32 cellular contexts compared by ENCODE assay signal in the genomic region with DNA sequence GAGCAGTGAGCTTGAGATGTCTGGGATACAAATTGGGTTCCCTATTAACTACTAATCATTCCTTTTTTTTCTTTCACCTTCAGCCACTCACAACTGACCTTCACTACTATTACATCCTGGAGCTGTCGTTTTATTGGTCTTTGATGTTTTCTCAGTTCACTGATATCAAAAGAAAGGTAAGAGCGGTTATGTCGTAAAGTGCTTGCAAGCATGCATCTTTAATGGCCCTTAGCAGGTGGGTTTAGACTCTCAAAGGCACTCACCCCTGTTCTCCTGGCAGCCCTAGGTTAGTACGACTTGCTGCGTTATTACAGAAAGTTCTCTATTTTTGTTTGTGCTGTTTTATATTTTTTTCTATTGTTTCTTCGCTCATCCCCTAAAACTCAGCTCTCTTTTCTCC.
DNase-seq lines count a peak whose midpoint lies in the region; ATAC-seq and TF ChIP-seq lines count a peak whose summit lies in the region.
"Had no signal": no experiment of that assay in that cellular context is flagged by ENCODE, and none has a peak within 500 bp of the region (broad histone marks: within the 10 kb centered on the region; RNA-seq: fewer than 3 reads in every experiment).

No MANE protein-coding gene starts in this region.

- ATAC-seq in GM21737 (IDR thresholded peaks at IDR 0.05; ENCODE audit: unreplicated experiment) = no peak
- no peak for ATAC-seq in GM18867 (IDR thresholded peaks at IDR 0.05; ENCODE audit: unreplicated experiment)
- ATAC-seq: HepG2, PC-3, right cardiac atrium had no signal

- peak overlapping the region; percentile 73 for H3K27ac ChIP-seq in VCaP
- peak overlapping the region in 3 of 4 donors; percentile 14 to 27 (median 22) for H3K27ac ChIP-seq in transverse colon
- H3K27ac ChIP-seq: left ventricle myocardium inferior, SK-N-MC, spleen, testis, uterus had no signal

- no peaks in the 10 kb centered on the region for H3K36me3 ChIP-seq in transverse colon
- H3K36me3 ChIP-seq: left ventricle myocardium inferior, uterus had no signal

- H3K4me1 ChIP-seq in transverse colon = peaks cover 3 to 42% (median 23%) of the 10 kb centered on the region in 4 donors
- H3K4me1 ChIP-seq: spleen, testis had no signal

- intact Hi-C loops in transverse colon (cut with DNase I; ENCODE audit: low total_unique reads) = no loop called here

- TF ChIP-seq POLR2A in transverse colon (IDR thresholded peaks at IDR 0.05) = no peak

- no peak for TF ChIP-seq CTCF in VCaP (conservative IDR thresholded peaks at IDR 0.05)
- TF ChIP-seq CTCF in transverse colon (IDR thresholded peaks at IDR 0.05) = no peak
- no peak for TF ChIP-seq CTCF in GM20000 (IDR thresholded peaks at IDR 0.05; ENCODE audit: extremely low read depth, missing control alignments)

- in situ Hi-C loops in transverse colon (cut with MboI; ENCODE audit: low pct_ligation_motif_present in 1 of 4, low pct_unique_long_range_greater_than_20kb in 1 of 4, low sequenced_read_pairs in 3 of 4) = loop anchor here in 2 of 4 donors (10.0 to 25.0 kb wide), 2 partner anchors 333 to 350 kb away; no protein-coding TSS in a partner anchor

- no peaks in the 10 kb centered on the region for H3K9me3 ChIP-seq in transverse colon
- H3K9me3 ChIP-seq: left ventricle myocardium inferior, spleen, testis, uterus had no signal

- no peaks in the 10 kb centered on the region for H3K27me3 ChIP-seq in transverse colon
- H3K27me3 ChIP-seq: spleen, testis, uterus had no signal

- WGBS in transverse colon (ENCODE audit: low coverage in 1 of 2), 2 donors = 41 to 64% methylated on average over 5 to 6 of the region's 6 CpGs

- no peak overlapping the region for H3K4me3 ChIP-seq in transverse colon
- H3K4me3 ChIP-seq: left ventricle myocardium inferior, SK-N-MC, spleen, testis, uterus had no signal

- DNase-seq in NCI-H2196 (lab: John Stamatoyannopoulos, UW; ENCODE audit: unreplicated experiment) (peak; percentile 11), NCI-H2196 treated with DMSO at 0.1 percent for 48 hours (lab: John Stamatoyannopoulos, UW; ENCODE audit: unreplicated experiment) (no peak), NCI-H2227 (lab: John Stamatoyannopoulos, UW; ENCODE audit: unreplicated experiment) (peak; percentile 67), transverse colon (no peak), GM20000 (ENCODE audit: low spot score) (no peak)
- DNase-seq: 8988T; activated CD4-positive, alpha-beta memory T cell treated with anti-CD3 and anti-CD28 coated beads, Interleukin-2, amount 10 ng/mL, durations not matched to agents 7 days and 5 days; activated CD4-positive, alpha-beta T cell treated with anti-CD3 and anti-CD28 coated beads for 1 hour; activated CD8-positive, alpha-beta memory T cell treated with anti-CD3 and anti-CD28 coated beads, Interleukin-2, amount 50 U/mL, for 48 hours; activated naive CD4-positive, alpha-beta T cell treated with Interleukin-2 at 50 U/mL for 16 hours; C1 segment of cervical spinal cord; central memory CD4-positive, alpha-beta T cell; COR-L47; erythroblast; H7; left ventricle myocardium inferior; MM.1S; naive B cell; NCI-H1436 treated with DMSO at 0.1 percent for 48 hours; NCI-H446; PC-3; spleen; stimulated activated CD4-positive, alpha-beta T cell treated with anti-CD3 and anti-CD28 coated beads, Interleukin-2, amount 100 ng/mL, for 24 hours; T-helper 2 cell; uterus had no signal

- no peak for TF ChIP-seq EP300 in transverse colon (IDR thresholded peaks at IDR 0.05; ENCODE audit: low read depth)

Comparison
In these comparisons a context has a peak if more than half of its experiments do, and no peak if none do; other contexts are left out.
1. DNase-seq: peak in NCI-H2196 (single experiment) and NCI-H2227 (single experiment); none in NCI-H2196 treated with DMSO at 0.1 percent for 48 hours (single experiment), transverse colon (single experiment) and GM20000 (single experiment).